Comparison of ENCODE assay signal across 20 cellular contexts in genomic region chr6:14766595-14766994, GRCh38.
DNase-seq lines count a peak whose midpoint lies in the region; ATAC-seq, FAIRE-seq and TF ChIP-seq lines count a peak whose summit lies in the region.
"Had no signal": no experiment of that assay in that cellular context is flagged by ENCODE, and none has a peak within 500 bp of the region (broad histone marks: within the 10 kb centered on the region; RNA-seq: fewer than 3 reads in every experiment).

No MANE protein-coding gene starts in this region.

- no peaks in the 10 kb centered on the region for H4K20me1 ChIP-seq in K562 (replicated peaks; ENCODE audit: control insufficient read depth, insufficient read depth, low read length)
- H4K20me1 ChIP-seq: BLaER1 had no signal

- no peak overlapping the region for H3K14ac ChIP-seq in mesenchymal stem cell (ENCODE audit: low read length in 2 of 2)

- H3K27me3 ChIP-seq in K562 (ENCODE audit: control insufficient read depth in 2 of 2, insufficient read depth in 2 of 2, low read length in 2 of 2) (no peaks in the 10 kb centered on the region), mesenchymal stem cell (ENCODE audit: control insufficient read depth in 1 of 2, insufficient read depth in 1 of 2, low read length in 2 of 2) (no peaks in the 10 kb centered on the region), esophagus muscularis mucosa (no peaks in the 10 kb centered on the region)
- H3K27me3 ChIP-seq: BLaER1 had no signal

- POLR2A ChIA-PET in K562 (lab: Yijun Ruan, JAX), result no interaction called here

- no peak overlapping the region for H3K18ac ChIP-seq in mesenchymal stem cell (ENCODE audit: low read depth in 1 of 2, low read length in 2 of 2)

- no peak for FAIRE-seq in K562 (lab: Jason Lieb, UNC)
- FAIRE-seq: GM12878, H54 had no signal

- H3K9me3 ChIP-seq in K562 (replicated peaks; ENCODE audit: control insufficient read depth, insufficient read depth, low read depth, low read length) (no peaks in the 10 kb centered on the region), mesenchymal stem cell (ENCODE audit: control insufficient read depth, low read length) (no peaks in the 10 kb centered on the region), esophagus muscularis mucosa (no peaks in the 10 kb centered on the region)
- H3K9me3 ChIP-seq: BLaER1 had no signal

- TF ChIP-seq POLR2A in K562 (conservative IDR thresholded peaks at IDR 0.05), result no peak
- TF ChIP-seq POLR2A in esophagus muscularis mucosa (IDR thresholded peaks at IDR 0.05; ENCODE audit: low read depth), result no peak

- no peaks in the 10 kb centered on the region for H3K9me1 ChIP-seq in K562 (ENCODE audit: control insufficient read depth, insufficient read depth, low read length)

- H4K91ac ChIP-seq in mesenchymal stem cell (ENCODE audit: low read length), result no peak overlapping the region

- DNase-seq in AG08395 (ENCODE audit: low spot score), result peak; percentile 46
- DNase-seq in GM04504 (ENCODE audit: low read depth), result peak; percentile 54
- no peak for DNase-seq in K562 (ENCODE audit: extremely low read depth in 1 of 4, low spot score in 3 of 4)
- no peak for DNase-seq in mesenchymal stem cell
- no peak for DNase-seq in esophagus muscularis mucosa (ENCODE audit: extremely low spot score)
- DNase-seq in pons (ENCODE audit: low spot score), result no peak
- DNase-seq in stimulated activated CD4-positive, alpha-beta T cell treated with anti-CD3 and anti-CD28 coated beads, Interleukin-2, amount 100 ng/mL, for 48 hours, result no peak
- DNase-seq: 8988T; Calu3; CD8-positive, alpha-beta T cell; DMS79 treated with DMSO at 0.1 percent for 48 hours; GF-D8; HCEC 1CT; IMR-90 had no signal

- H3K4me3 ChIP-seq in K562 (no peak overlapping the region), mesenchymal stem cell (ENCODE audit: insufficient read depth in 1 of 2, low read depth in 1 of 2, low read length in 2 of 2) (no peak overlapping the region), esophagus muscularis mucosa (no peak overlapping the region)
- H3K4me3 ChIP-seq: BLaER1, GM12878, GM23338 had no signal

- no peak overlapping the region for H2BK120ac ChIP-seq in mesenchymal stem cell (ENCODE audit: low read depth, low read length)

- peaks cover 3 to 39% of the 10 kb centered on the region in 2 experiments; a peak in 4 of 5 replicates for H3K4me1 ChIP-seq in K562 (replicated peaks in 1 of 2; ENCODE audit: control insufficient read depth in 2 of 2, insufficient read depth in 2 of 2, low read length in 2 of 2)
- no peaks in the 10 kb centered on the region for H3K4me1 ChIP-seq in mesenchymal stem cell (ENCODE audit: control insufficient read depth, insufficient read depth, low read depth, low read length)
- H3K4me1 ChIP-seq in esophagus muscularis mucosa, result peaks cover 7 to 15% (median 10%) of the 10 kb centered on the region in 4 donors

- CTCF ChIA-PET in K562 (lab: Yijun Ruan, JAX; ENCODE audit: low intra/inter-chr PET ratio), result interaction anchor here (0.7 kb wide), 1 partner anchor 313 kb away, joined by 5 read pairs; no protein-coding TSS in a partner anchor

- BruUV-seq in K562 (replicated peaks; lab: Mats Ljungman, UMichigan), result no TSS peak

- intact Hi-C loops in K562 (cut with micrococcal nuclease), result no loop called here
- intact Hi-C loops in esophagus muscularis mucosa (cut with DNase I), result no loop called here

- H3K4ac ChIP-seq in mesenchymal stem cell (ENCODE audit: low read depth in 1 of 2, low read length in 2 of 2), result no peak overlapping the region

- TF ChIP-seq CTCF in K562 (IDR thresholded peaks at IDR 0.05 in 2 of 3, conservative IDR thresholded peaks at IDR 0.05 in 1 of 3; ENCODE audit: insufficient read depth in 2 of 3, low read depth in 1 of 3, low read length in 3 of 3) (no peak), esophagus muscularis mucosa (IDR thresholded peaks at IDR 0.05) (no peak)

- TF ChIP-seq RAD21 in K562 (CRISPR knock-in tag; conservative IDR thresholded peaks at IDR 0.05 in 1 of 2, IDR thresholded peaks at IDR 0.05 in 1 of 2), result no peak

- H4K8ac ChIP-seq in mesenchymal stem cell (ENCODE audit: low read length), result no peak overlapping the region

- 91% methylated on average over 6 of the region's 6 CpGs for WGBS in K562 (ENCODE audit: insufficient coverage, low coverage, missing lambda C conversion rate)
- 91% methylated on average over 5 of the region's 6 CpGs for WGBS in mesenchymal stem cell
- 93% methylated on average over 6 of the region's 6 CpGs for WGBS in esophagus muscularis mucosa

- ATAC-seq in K562 (no peak), GM21423 (IDR thresholded peaks at IDR 0.05; ENCODE audit: unreplicated experiment) (no peak)
- ATAC-seq: CD8-positive, alpha-beta T cell; GM12878; GM23338 had no signal

- H3K79me2 ChIP-seq in K562 (ENCODE audit: control insufficient read depth, insufficient read depth, low read length), result no peaks in the 10 kb centered on the region

- H3K27ac ChIP-seq in K562 (ENCODE audit: extremely low read depth, low read depth, low read length), result no peak overlapping the region
- H3K27ac ChIP-seq in mesenchymal stem cell (ENCODE audit: low read length, poor library complexity, severe bottlenecking), result no peak overlapping the region
- no peak overlapping the region for H3K27ac ChIP-seq in esophagus muscularis mucosa (replicated peaks in 1 of 4)
- H3K27ac ChIP-seq: BLaER1, HL-60 had no signal

- TF ChIP-seq EP300 in K562 (IDR thresholded peaks at IDR 0.05; ENCODE audit: low read length) (no peak), esophagus muscularis mucosa (IDR thresholded peaks at IDR 0.05) (no peak)

- no peak overlapping the region for H2AK5ac ChIP-seq in mesenchymal stem cell (ENCODE audit: low read length, severe bottlenecking)

- H3K23ac ChIP-seq in mesenchymal stem cell (ENCODE audit: low read length in 2 of 2), result no peak overlapping the region

- H3K9ac ChIP-seq in K562 (ENCODE audit: insufficient read depth in 1 of 2, low read depth in 2 of 2, low read length in 2 of 2), result no peak overlapping the region
- no peak overlapping the region for H3K9ac ChIP-seq in mesenchymal stem cell (ENCODE audit: low read length)
- H3K9ac ChIP-seq: BLaER1 had no signal

- H2BK15ac ChIP-seq in mesenchymal stem cell (ENCODE audit: low read depth, poor library complexity, severe bottlenecking), result no peak overlapping the region

- H3K79me1 ChIP-seq in mesenchymal stem cell (replicated peaks; ENCODE audit: low read length, poor library complexity, severe bottlenecking), result no peaks in the 10 kb centered on the region

- in situ Hi-C loops in K562 (cut with MboI), result no loop called here

- H3K4me2 ChIP-seq in K562 (ENCODE audit: insufficient read depth, low read length), result no peak overlapping the region
- H3K4me2 ChIP-seq in mesenchymal stem cell (ENCODE audit: low read length, poor library complexity, severe bottlenecking), result no peak overlapping the region
- H3K4me2 ChIP-seq: BLaER1, GM23338 had no signal

- peak overlapping the region; percentile 36 for H2BK5ac ChIP-seq in mesenchymal stem cell (ENCODE audit: low read depth, low read length, poor library complexity, severe bottlenecking)

- H2AFZ ChIP-seq in K562 (ENCODE audit: low read depth, low read length), result no peak overlapping the region
- no peak overlapping the region for H2AFZ ChIP-seq in mesenchymal stem cell (ENCODE audit: low read depth, low read length)
- H2AFZ ChIP-seq: GM23338 had no signal

- H3K36me3 ChIP-seq in K562 (ENCODE audit: control insufficient read depth, insufficient read depth, low read length), result no peaks in the 10 kb centered on the region
- no peaks in the 10 kb centered on the region for H3K36me3 ChIP-seq in mesenchymal stem cell (ENCODE audit: control insufficient read depth in 1 of 2, insufficient read depth in 2 of 2, low read depth in 1 of 2, low read length in 2 of 2)
- H3K36me3 ChIP-seq in esophagus muscularis mucosa, result no peaks in the 10 kb centered on the region
- H3K36me3 ChIP-seq: BLaER1 had no signal

- H2BK12ac ChIP-seq in mesenchymal stem cell (ENCODE audit: low read length in 2 of 2), result peak overlapping the region in 1 of 2 experiments; percentile 83

TF ChIP-seq in K562, 482 proteins besides CTCF, POLR2A, EP300 and RAD21:
- TF ChIP-seq TEAD1 (CRISPR knock-in tag; IDR thresholded peaks at IDR 0.05) (no peak), EHMT2 (IDR thresholded peaks at IDR 0.05) (peak; percentile 48; the same call in 1 of the 2 replicates), MYBL2 (IDR thresholded peaks at IDR 0.05; ENCODE audit: low read depth) (peak; percentile 22; the same call in 1 of the 2 replicates), MYBL2 (CRISPR knock-in tag; IDR thresholded peaks at IDR 0.05; ENCODE audit: borderline replicate concordance) (no peak)
TF ChIP-seq in K562: peak in this region for 2.

Comparison
In these comparisons a context has a peak if more than half of its experiments do, and no peak if none do; other contexts are left out.
1. DNase-seq: peak in AG08395 (single experiment) and GM04504 (single experiment); none in K562 (0 of 4), mesenchymal stem cell (single experiment), esophagus muscularis mucosa (single experiment), pons (single experiment) and stimulated activated CD4-positive, alpha-beta T cell treated with anti-CD3 and anti-CD28 coated beads, Interleukin-2, amount 100 ng/mL, for 48 hours (0 of 2).